In the genomic region with DNA sequence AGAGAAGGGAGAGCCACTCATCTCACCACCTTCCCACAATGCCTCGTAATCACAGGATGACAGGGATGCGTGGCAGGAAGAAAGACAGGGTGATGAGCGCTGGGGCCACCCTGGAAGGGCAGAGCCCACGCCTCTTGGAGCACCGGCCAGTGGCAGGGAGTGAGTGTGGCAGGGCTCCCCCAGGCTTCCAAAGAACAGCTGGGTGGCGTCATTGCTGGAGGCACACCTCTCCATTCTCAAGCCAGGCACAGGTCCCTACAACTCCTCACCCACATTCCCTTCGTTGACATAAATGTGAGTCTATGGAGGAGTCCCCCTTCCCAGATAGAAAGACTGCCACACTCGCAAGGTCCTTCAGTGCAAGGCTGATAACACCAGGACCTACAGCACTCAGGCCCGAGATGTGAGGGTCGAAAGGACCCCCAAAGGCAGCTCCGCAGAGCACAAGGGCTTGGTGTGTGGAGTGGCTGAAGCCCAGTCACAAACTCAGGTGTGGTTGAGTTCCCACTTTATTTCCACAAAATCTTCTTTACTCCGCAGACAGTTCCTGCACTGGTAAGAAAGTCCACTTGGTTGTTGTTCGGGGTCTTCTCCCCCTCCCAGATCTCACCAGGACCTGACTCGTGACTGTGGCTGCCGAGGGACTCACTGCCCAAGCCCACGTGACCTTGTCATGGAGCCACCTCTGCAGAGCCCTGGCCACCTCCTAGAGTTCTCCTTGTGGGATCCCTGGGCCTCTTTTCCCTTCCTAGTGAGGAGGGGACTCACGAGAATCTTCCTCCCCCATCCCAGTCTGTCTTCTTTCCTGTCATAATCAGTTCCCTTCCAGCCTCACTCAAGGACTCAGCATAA, we compare ENCODE assay signal across 19 cellular contexts. TPM values are rescaled to one million over a fixed set of nuclear protein-coding genes. Genes with fewer than 3 reads are reported as not detected.
DNase-seq lines count a peak whose midpoint lies in the region; ATAC-seq and TF ChIP-seq lines count a peak whose summit lies in the region.
"Had no signal": no experiment of that assay in that cellular context is flagged by ENCODE, and none has a peak within 500 bp of the region (broad histone marks: within the 10 kb centered on the region; RNA-seq: fewer than 3 reads in every experiment).

No MANE protein-coding gene starts in this region.

- H4K91ac ChIP-seq in neuronal stem cell (ENCODE audit: low read depth, low read length, poor library complexity), result no peak overlapping the region

- H3K27ac ChIP-seq in neuronal stem cell (replicated peaks; ENCODE audit: low read length) (no peak overlapping the region), vagina (no peak overlapping the region)
- H3K27ac ChIP-seq: 22Rv1 had no signal

- H3K23ac ChIP-seq in neuronal stem cell (ENCODE audit: low read depth, low read length, poor library complexity), result no peak overlapping the region

- H3K14ac ChIP-seq in neuronal stem cell (ENCODE audit: low read length), result no peak overlapping the region

- H3K36me3 ChIP-seq in neuronal stem cell (replicated peaks in 1 of 2; ENCODE audit: control insufficient read depth in 2 of 2, insufficient read depth in 2 of 2, low read length in 2 of 2) (no peaks in the 10 kb centered on the region), vagina (no peaks in the 10 kb centered on the region)

- H3K4me1 Mint-ChIP-seq in chondrocyte (ENCODE audit: low read depth) (peaks cover 77% of the 10 kb centered on the region), osteocyte (ENCODE audit: unreplicated experiment) (peaks cover 45% of the 10 kb centered on the region)

- no peak overlapping the region for H2BK15ac ChIP-seq in neuronal stem cell (ENCODE audit: low read length)

- no peak for TF ChIP-seq POLR2A in vagina (IDR thresholded peaks at IDR 0.05)

- H3K9me3 Mint-ChIP-seq in chondrocyte (ENCODE audit: low read depth) (no peaks in the 10 kb centered on the region), osteocyte (ENCODE audit: unreplicated experiment) (no peaks in the 10 kb centered on the region)
- H3K9me3 Mint-ChIP-seq: CD8-positive, alpha-beta T cell; GM23338 had no signal

- H3K27me3 Mint-ChIP-seq in chondrocyte (ENCODE audit: low read depth) (no peaks in the 10 kb centered on the region), osteocyte (ENCODE audit: unreplicated experiment) (no peaks in the 10 kb centered on the region)

- no peak for ATAC-seq in HG03432 (IDR thresholded peaks at IDR 0.05; ENCODE audit: unreplicated experiment)
- ATAC-seq: CD8-positive, alpha-beta T cell; GM23338 had no signal

- H3K4me2 ChIP-seq in neuronal stem cell (ENCODE audit: insufficient read depth, low read length, poor library complexity, severe bottlenecking), result no peak overlapping the region
- H3K4me2 ChIP-seq: GM23338 had no signal

- peak; percentile 17 for DNase-seq in activated CD8-positive, alpha-beta memory T cell treated with anti-CD3 and anti-CD28 coated beads for 24 hours
- DNase-seq in activated CD8-positive, alpha-beta memory T cell treated with anti-CD3 and anti-CD28 coated beads, Interleukin-2, amount 50 U/mL, for 48 hours, result no peak
- peak; percentile 69 for DNase-seq in chondrocyte (ENCODE audit: low spot score)
- no peak for DNase-seq in neuronal stem cell (ENCODE audit: low spot score)
- peak; percentile 72 to 79 for DNase-seq in vagina (ENCODE audit: extremely low spot score in 2 of 2)
- no peak for DNase-seq in osteocyte (ENCODE audit: extremely low spot score, unreplicated experiment)
- DNase-seq in NCI-H1417 (lab: John Stamatoyannopoulos, UW), result no peak
- DNase-seq: COR-L47, DMS153, DMS79 treated with DMSO at 0.1 percent for 48 hours, EL, H7, IMR-90 had no signal

- peak overlapping the region; percentile 6 for H2AK5ac ChIP-seq in neuronal stem cell (ENCODE audit: low read depth, low read length)

- H3K27me3 ChIP-seq in neuronal stem cell (ENCODE audit: control insufficient read depth in 3 of 3, insufficient read depth in 3 of 3, low read depth in 1 of 3, low read length in 3 of 3), result peaks cover 0 to 37% (median 8%) of the 10 kb centered on the region in 3 experiments
- no peaks in the 10 kb centered on the region for H3K27me3 ChIP-seq in vagina

- no peak overlapping the region for H2BK5ac ChIP-seq in neuronal stem cell (ENCODE audit: low read length)

- no peak overlapping the region for H4K8ac ChIP-seq in neuronal stem cell (ENCODE audit: low read depth, low read length)

- no peaks in the 10 kb centered on the region for H3K79me1 ChIP-seq in neuronal stem cell (ENCODE audit: low read depth, low read length)

- H2AFZ ChIP-seq in neuronal stem cell (ENCODE audit: low read length), result no peak overlapping the region
- H2AFZ ChIP-seq: GM23338 had no signal

- no peak overlapping the region for H2BK12ac ChIP-seq in neuronal stem cell (ENCODE audit: low read length)

- H3K9me3 ChIP-seq in neuronal stem cell (replicated peaks in 1 of 2; ENCODE audit: control insufficient read depth in 2 of 2, insufficient read depth in 1 of 2, low read depth in 1 of 2, low read length in 2 of 2), result no peaks in the 10 kb centered on the region
- no peaks in the 10 kb centered on the region for H3K9me3 ChIP-seq in vagina

- no CpG with 5 or more reads among the region's 17 CpGs for WGBS in neuronal stem cell (ENCODE audit: extremely low coverage in 2 of 2, insufficient read length in 2 of 2, insufficient replicate concordance in 1 of 2), 2 donors

- no peak overlapping the region for H3K4me3 Mint-ChIP-seq in chondrocyte (ENCODE audit: unreplicated experiment)
- no peak overlapping the region for H3K4me3 Mint-ChIP-seq in osteocyte (ENCODE audit: unreplicated experiment)
- H3K4me3 Mint-ChIP-seq: CD14-positive monocyte; CD8-positive, alpha-beta T cell; GM23338 had no signal

- H2BK120ac ChIP-seq in neuronal stem cell (ENCODE audit: low read depth, low read length), result no peak overlapping the region

- H3K4ac ChIP-seq in neuronal stem cell (ENCODE audit: low read length), result no peak overlapping the region

- peaks cover 8 to 12% of the 10 kb centered on the region in 2 donors for H3K4me1 ChIP-seq in neuronal stem cell (ENCODE audit: control insufficient read depth in 2 of 2, insufficient read depth in 1 of 2, low read depth in 1 of 2, low read length in 2 of 2)
- H3K4me1 ChIP-seq in vagina, result peaks cover 9% of the 10 kb centered on the region

- H3K36me3 Mint-ChIP-seq in chondrocyte (ENCODE audit: low read depth) (peaks cover 9% of the 10 kb centered on the region), osteocyte (ENCODE audit: unreplicated experiment) (no peaks in the 10 kb centered on the region)
- H3K36me3 Mint-ChIP-seq: CD14-positive monocyte; CD8-positive, alpha-beta T cell had no signal

- H3K9ac ChIP-seq in neuronal stem cell (ENCODE audit: low read depth, low read length, poor library complexity), result no peak overlapping the region

- H3K4me3 ChIP-seq in neuronal stem cell (ENCODE audit: low read length in 2 of 2) (no peak overlapping the region), vagina (no peak overlapping the region)
- H3K4me3 ChIP-seq: GM23338 had no signal

- TF ChIP-seq CTCF in chondrocyte (IDR thresholded peaks at IDR 0.05), result no peak
- TF ChIP-seq CTCF in vagina (IDR thresholded peaks at IDR 0.05), result no peak
- no peak for TF ChIP-seq CTCF in osteocyte (IDR thresholded peaks at IDR 0.05)

- H3K18ac ChIP-seq in neuronal stem cell (ENCODE audit: low read length), result no peak overlapping the region

- intact Hi-C loops in vagina (cut with DNase I), result loop anchor here (5.0 kb wide), 1 partner anchor 116 kb away; no protein-coding TSS in a partner anchor

- H3K27ac Mint-ChIP-seq in chondrocyte (ENCODE audit: unreplicated experiment) (peak overlapping the region; percentile 57), osteocyte (ENCODE audit: unreplicated experiment) (no peak overlapping the region)
- H3K27ac Mint-ChIP-seq: CD14-positive monocyte; CD8-positive, alpha-beta T cell; GM23338 had no signal

RNA-seq across cellular contexts. Expression of gene CORO2B, which starts 22.4 kb away (rescaled TPM):
- 79.4 to 123 TPM (median 82.5 TPM) in 3 replicates for total RNA-seq in chondrocyte
- polyA plus RNA-seq in neuronal stem cell (2013, experiment 1 of 2), result 6.9 TPM
- polyA plus RNA-seq in neuronal stem cell (2013, experiment 2 of 2), result 6.8 TPM
- total RNA-seq in vagina, result 4.7 TPM
- total RNA-seq in osteocyte, result 21.8 and 22.6 TPM in 2 replicates
- total RNA-seq: HT-29 had no signal
- polyA plus RNA-seq: CD14-positive monocyte had no signal

Comparison
In these comparisons a context has a peak if more than half of its experiments do, and no peak if none do; other contexts are left out.
1. DNase-seq: peak in activated CD8-positive, alpha-beta memory T cell treated with anti-CD3 and anti-CD28 coated beads for 24 hours (single experiment), chondrocyte (single experiment) and vagina (2 of 2); none in activated CD8-positive, alpha-beta memory T cell treated with anti-CD3 and anti-CD28 coated beads, Interleukin-2, amount 50 U/mL, for 48 hours (single experiment), neuronal stem cell (single experiment), osteocyte (single experiment) and NCI-H1417 (0 of 3).